ENCODE assay signal across 26 cellular contexts in genomic region chr15:73770049-73770448, GRCh38. TPM values are rescaled to one million over a fixed set of nuclear protein-coding genes. Genes with fewer than 3 reads are reported as not detected.
"Had no signal": no experiment of that assay in that cellular context is flagged by ENCODE, and none has a peak within 500 bp of the region (broad histone marks: within the 10 kb centered on the region; RNA-seq: fewer than 3 reads in every experiment).

No MANE protein-coding gene starts in this region.

- H3K36me3 ChIP-seq: neural progenitor cell, ovary, right atrium auricular region, right lobe of liver, stomach, tibial artery, uterus had no signal

- H3K4me3 ChIP-seq: lung, neural progenitor cell, ovary, right atrium auricular region, right lobe of liver, smooth muscle cell, stomach, testis, tibial artery, uterus had no signal

- H3K27ac ChIP-seq: neural progenitor cell, ovary, right atrium auricular region, right lobe of liver, stomach, testis, tibial artery, uterus had no signal

- H3K4me1 ChIP-seq: right lobe of liver, uterus had no signal

- ATAC-seq: left cardiac atrium; left lobe of liver; natural killer cell; right lobe of liver; stimulated activated naive B cell treated with anti-CD40 and anti-IgM and Interleukin-4, amounts not matched to agents 10 μg/mL and 1 μg/mL and 100 μg/mL, for 72 hours; stimulated activated naive CD8-positive, alpha-beta T cell treated with anti-CD3 and anti-CD28 coated beads, Interleukin-15, Interleukin-2, amounts not matched to agents 100 U/mL and 50 U/mL, for 24 hours had no signal

- H3K27me3 ChIP-seq: neural progenitor cell, ovary, right atrium auricular region, right lobe of liver, testis, uterus had no signal

- DNase-seq: hippocampal formation; kidney glomerular epithelial cell; left cardiac atrium; mesendoderm; naive B cell; natural killer cell; nephron progenitor cell; ovary; right lobe of liver; stimulated activated CD4-positive, alpha-beta T cell treated with anti-CD3 and anti-CD28 coated beads, Interleukin-1b, Interleukin-23, amount 100 ng/mL, for 48 hours; stimulated activated CD4-positive, alpha-beta T cell treated with anti-CD3 and anti-CD28 coated beads, Interleukin-2, amount 100 ng/mL, for 48 hours; stimulated activated CD4-positive, alpha-beta T cell treated with anti-CD3 and anti-CD28 coated beads, Interleukin-4, amount 100 ng/mL, for 4 hours; stimulated activated CD8-positive, alpha-beta memory T cell treated with anti-CD3 and anti-CD28 coated beads, Interleukin-4, amount 100 ng/mL, for 48 hours; stimulated activated naive B cell treated with anti-CD40 and anti-IgM and Interleukin-4, amounts not matched to agents 10 μg/mL and 1 μg/mL and 100 μg/mL, for 72 hours; stimulated activated naive CD8-positive, alpha-beta T cell treated with anti-CD3 and anti-CD28 coated beads, Interleukin-15, Interleukin-2, amounts not matched to agents 100 U/mL and 50 U/mL, for 24 hours; stomach; testis; tibial artery; trophoblast cell; uterus had no signal

- H3K9me3 ChIP-seq: ovary, right atrium auricular region, right lobe of liver, stomach, testis, tibial artery, uterus had no signal

RNA-seq across cellular contexts. Expression of gene INSYN1, which starts 16.9 kb away (rescaled TPM):
- total RNA-seq: mononuclear cell, natural killer cell had no signal
